In genomic region chr18:74473976-74474375, GRCh38 we compare ENCODE assay signal across 10 cellular contexts. TPM values are rescaled to one million over a fixed set of nuclear protein-coding genes. Genes with fewer than 3 reads are reported as not detected.
"Had no signal": no experiment of that assay in that cellular context is flagged by ENCODE, and none has a peak within 500 bp of the region (broad histone marks: within the 10 kb centered on the region; RNA-seq: fewer than 3 reads in every experiment).

No MANE protein-coding gene starts in this region.

- H3K4me1 ChIP-seq: HAP-1 had no signal

- H3K27ac ChIP-seq: GM23248 had no signal

- H3K9me3 ChIP-seq: HAP-1 had no signal

- H3K4me3 ChIP-seq: GM23248, HAP-1, K562 had no signal

- H3K9ac ChIP-seq: GM23248 had no signal

- H3K36me3 ChIP-seq: HAP-1 had no signal

- DNase-seq: GM23248, GOT3, H7, IMR-90, KG1 had no signal

- ATAC-seq: HCT116, K562 had no signal

RNA-seq across cellular contexts. Expression of gene DIPK1C, which starts 16.9 kb away (rescaled TPM):
- total RNA-seq: GM23248, H4, H7, HT-29, IMR-90 had no signal
